Comparison of ENCODE assay signal across 10 cellular contexts in the genomic region with DNA sequence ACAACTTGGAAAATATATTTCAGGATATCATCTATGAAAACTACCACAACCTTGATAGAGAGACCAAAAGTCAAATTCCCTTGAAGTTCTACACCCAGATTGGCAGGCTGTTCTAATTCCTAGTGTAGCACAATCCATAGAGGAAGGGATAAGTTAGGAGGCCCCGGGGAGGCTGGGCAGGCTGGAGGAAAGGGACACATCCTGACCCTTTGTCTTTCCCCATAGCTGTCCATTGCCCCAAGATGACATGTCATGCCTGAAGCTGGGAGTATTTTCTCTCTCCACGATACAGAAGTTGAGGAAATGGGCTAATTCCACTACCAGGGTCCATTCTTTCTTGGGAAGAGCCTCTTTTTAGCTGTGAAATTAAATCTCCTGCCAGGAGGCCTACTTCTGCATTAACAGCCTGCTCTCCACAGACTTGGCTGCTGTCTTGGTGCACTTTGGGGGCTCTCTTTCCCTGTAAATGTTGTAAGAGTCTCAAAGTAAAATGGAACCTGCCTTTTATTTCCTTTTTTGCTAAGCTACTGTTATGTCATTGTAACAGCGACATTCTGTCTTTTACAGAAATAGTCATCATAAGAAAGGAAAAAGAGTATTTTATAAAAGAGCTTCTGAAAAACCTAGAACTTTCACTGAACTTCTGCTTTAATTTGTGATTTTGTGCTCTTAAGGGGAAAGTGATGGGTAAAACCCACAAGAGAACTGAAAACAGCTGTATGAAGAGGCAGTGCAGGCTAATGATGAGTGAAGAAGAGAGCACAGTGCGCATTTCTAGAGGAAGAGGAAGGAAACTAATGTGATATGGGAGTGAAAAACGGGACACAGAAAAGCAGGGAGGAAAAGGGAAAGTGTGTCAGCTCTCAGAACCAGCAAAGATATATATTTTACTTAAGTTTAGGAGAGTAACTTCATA. TPM values are rescaled to one million over a fixed set of nuclear protein-coding genes. Genes with fewer than 3 reads are reported as not detected.
A peak's percentile ranks its signal among the peaks of the same experiment; 100 is the strongest.
DNase-seq lines count a peak whose midpoint lies in the region; ATAC-seq and TF ChIP-seq lines count a peak whose summit lies in the region.
"Not testable (repeated sequence)": the region's sequence is repeated elsewhere in the genome, so short reads cannot be mapped to it uniquely, and the experiment has no call there.
"Had no signal": no experiment of that assay in that cellular context is flagged by ENCODE, and none has a peak within 500 bp of the region (broad histone marks: within the 10 kb centered on the region; RNA-seq: fewer than 3 reads in every experiment).

No MANE protein-coding gene starts in this region.

- H3K36me3 ChIP-seq in DOHH2 (ENCODE audit: control insufficient read depth, low read length), result not testable (repeated sequence)

- not testable (repeated sequence) for H3F3A ChIP-seq in DOHH2 (ENCODE audit: control insufficient read depth, insufficient read depth)

- H3K27ac ChIP-seq in DOHH2 (ENCODE audit: low read depth, low read length); HL-60 (replicated peaks): not testable (repeated sequence)

- not testable (repeated sequence) for H3K27me3 Mint-ChIP-seq in stimulated activated memory B cell treated with anti-CD40 and anti-IgM and Interleukin-4, amounts not matched to agents 10 μg/mL and 1 μg/mL and 100 μg/mL, for 72 hours

- not testable (repeated sequence) for H3K36me3 Mint-ChIP-seq in stimulated activated memory B cell treated with anti-CD40 and anti-IgM and Interleukin-4, amounts not matched to agents 10 μg/mL and 1 μg/mL and 100 μg/mL, for 72 hours

- H3K9me3 ChIP-seq in DOHH2 (ENCODE audit: control insufficient read depth, insufficient read depth, low read length), result not testable (repeated sequence)

- not testable (repeated sequence) for H3K79me2 ChIP-seq in DOHH2 (ENCODE audit: control insufficient read depth, low read length)

- not testable (repeated sequence) for H3K4me3 ChIP-seq in DOHH2 (ENCODE audit: low read length); HL-60 (replicated peaks; ENCODE audit: insufficient read depth, low read length)

- H3K4me3 Mint-ChIP-seq in stimulated activated memory B cell treated with anti-CD40 and anti-IgM and Interleukin-4, amounts not matched to agents 10 μg/mL and 1 μg/mL and 100 μg/mL, for 72 hours, result not testable (repeated sequence)

- not testable (repeated sequence) for DNase-seq in HL-60 (ENCODE audit: low read depth in 1 of 2, low spot score in 1 of 2)
- DNase-seq in RPMI7951 (ENCODE audit: low read depth) (peak; percentile 2), astrocyte of the hippocampus (ENCODE audit: low read depth, low spot score) (peak; percentile 7), iris pigment epithelial cell (ENCODE audit: low read depth) (peak; percentile 20)

- not testable (repeated sequence) for H3K9me2 ChIP-seq in DOHH2 (replicated peaks; ENCODE audit: control insufficient read depth, low read length)

- not testable (repeated sequence) for H3K27me3 ChIP-seq in DOHH2 (ENCODE audit: control insufficient read depth, low read length); HL-60 (ENCODE audit: insufficient read depth, poor library complexity, severe bottlenecking)

- not testable (repeated sequence) for H3K4me1 ChIP-seq in DOHH2 (ENCODE audit: control insufficient read depth, low read length)

- TF ChIP-seq CTCF in DOHH2 (IDR thresholded peaks at IDR 0.05; ENCODE audit: low read depth, low read length, poor library complexity, severe bottlenecking), result peak; percentile 57
- peak; percentile 19 for TF ChIP-seq CTCF in HL-60 (IDR thresholded peaks at IDR 0.05; ENCODE audit: insufficient read depth, low read length)

- H3K4me1 Mint-ChIP-seq in stimulated activated memory B cell treated with anti-CD40 and anti-IgM and Interleukin-4, amounts not matched to agents 10 μg/mL and 1 μg/mL and 100 μg/mL, for 72 hours, result peaks cover 15% of the 10 kb centered on the region

- peak; percentile 53 for ATAC-seq in GM19324 (IDR thresholded peaks at IDR 0.05; ENCODE audit: low FRiP score, unreplicated experiment)
- peak; percentile 68 for ATAC-seq in HG02588 (IDR thresholded peaks at IDR 0.05; ENCODE audit: unreplicated experiment)
- peak; percentile 78 for ATAC-seq in stimulated activated memory B cell treated with anti-CD40 and anti-IgM and Interleukin-4, amounts not matched to agents 10 μg/mL and 1 μg/mL and 100 μg/mL, for 72 hours

- H3K4me2 ChIP-seq in DOHH2 (ENCODE audit: low read length), result not testable (repeated sequence)

- not testable (repeated sequence) for H3K27ac Mint-ChIP-seq in stimulated activated memory B cell treated with anti-CD40 and anti-IgM and Interleukin-4, amounts not matched to agents 10 μg/mL and 1 μg/mL and 100 μg/mL, for 72 hours

- H4K20me1 ChIP-seq in DOHH2 (ENCODE audit: control insufficient read depth, insufficient read depth, low read depth, low read length), result not testable (repeated sequence)

- H3K9me3 Mint-ChIP-seq in stimulated activated memory B cell treated with anti-CD40 and anti-IgM and Interleukin-4, amounts not matched to agents 10 μg/mL and 1 μg/mL and 100 μg/mL, for 72 hours, result not testable (repeated sequence)

RNA-seq across cellular contexts. Expression of gene IFNA16, which starts 3.4 kb away (rescaled TPM):
- total RNA-seq in RPMI7951 (2014; rRNA removed; shearing (Covaris generic)), result not detected in 2 replicates
- total RNA-seq: posterior vena cava, urinary bladder had no signal

RNA-seq across cellular contexts. Expression of gene IFNA10, which starts 6.7 kb away (rescaled TPM):
- not detected in 2 replicates for total RNA-seq in RPMI7951 (2014; rRNA removed; shearing (Covaris generic))
- total RNA-seq: posterior vena cava, urinary bladder had no signal

RNA-seq across cellular contexts. Expression of gene IFNA7, which starts 11.7 kb away (rescaled TPM):
- total RNA-seq in RPMI7951 (2014; rRNA removed; shearing (Covaris generic)), result not detected in 2 replicates
- total RNA-seq: posterior vena cava, urinary bladder had no signal

RNA-seq across cellular contexts. Expression of gene IFNA17, which starts 14.4 kb away (rescaled TPM):
- total RNA-seq in RPMI7951 (2014; rRNA removed; shearing (Covaris generic)), result not detected in 2 replicates
- total RNA-seq: posterior vena cava, urinary bladder had no signal

RNA-seq across cellular contexts. Expression of gene IFNA14, which starts 26.1 kb away (rescaled TPM):
- not detected in 2 replicates for total RNA-seq in RPMI7951 (2014; rRNA removed; shearing (Covaris generic))
- total RNA-seq: posterior vena cava, urinary bladder had no signal
